In genomic region chr13:76223999-76224398, GRCh38 we compare ENCODE assay signal across 17 cellular contexts.
"Had no signal": no experiment of that assay in that cellular context is flagged by ENCODE, and none has a peak within 500 bp of the region (broad histone marks: within the 10 kb centered on the region; RNA-seq: fewer than 3 reads in every experiment).

No MANE protein-coding gene starts in this region.

- DNase-seq: esophagus squamous epithelium; hippocampal formation; left colon; left ventricle myocardium superior; mesenchymal stem cell; naive thymus-derived CD8-positive, alpha-beta T cell; posterior cingulate gyrus; stimulated activated CD4-positive, alpha-beta T cell treated with anti-CD3 and anti-CD28 coated beads, Interleukin-2, amount 100 ng/mL, for 24 hours; stimulated activated CD4-positive, alpha-beta T cell treated with anti-CD3 and anti-CD28 coated beads, Interleukin-4, amount 100 ng/mL, for 4 hours; stimulated activated naive CD4-positive, alpha-beta T cell; stomach; substantia nigra; transverse colon had no signal

- H3K9me3 ChIP-seq: esophagus squamous epithelium, heart left ventricle, stomach, thoracic aorta, transverse colon had no signal

- ATAC-seq: left colon; naive thymus-derived CD8-positive, alpha-beta T cell had no signal

- H3K36me3 ChIP-seq: esophagus squamous epithelium, heart left ventricle, stomach, thoracic aorta, transverse colon had no signal

- H3K4me3 ChIP-seq: esophagus squamous epithelium, heart left ventricle, lung, skin epidermis, stomach, thoracic aorta, transverse colon had no signal

- H3K27ac ChIP-seq: esophagus squamous epithelium, heart left ventricle, skin epidermis, stomach, thoracic aorta, transverse colon had no signal

- H3K27me3 ChIP-seq: esophagus squamous epithelium, heart left ventricle, stomach, transverse colon had no signal

- H3K4me1 ChIP-seq: esophagus squamous epithelium, stomach had no signal
